Comparison of ENCODE assay signal across 1 cellular context in genomic region chr17:43021739-43022512, GRCh38.
A peak's percentile ranks its signal among the peaks of the same experiment; 100 is the strongest.
TF ChIP-seq lines count a peak whose summit lies in the region.

Gene VAT1, minus strand, starts transcription at chr17:43022385. Its CDS starts 63 bp downstream, at chr17:43022322.

TF ChIP-seq in HepG2, 621 proteins besides CTCF, POLR2A, EP300 and RAD21 (continued from another document):
- TF ChIP-seq GABPA (IDR thresholded peaks at IDR 0.05; ENCODE audit: low read depth, low read length) (no peak), GABPA (CRISPR knock-in tag; IDR thresholded peaks at IDR 0.05; ENCODE audit: low read depth) (no peak), ZNF777 (CRISPR knock-in tag; IDR thresholded peaks at IDR 0.05) (peak; percentile 94), SNRNP70 (IDR thresholded peaks at IDR 0.05; ENCODE audit: low read depth, low read length) (no peak), TGIF2 (CRISPR knock-in tag; IDR thresholded peaks at IDR 0.05) (peak; percentile 88), PAWR (CRISPR knock-in tag; IDR thresholded peaks at IDR 0.05; ENCODE audit: borderline replicate concordance) (peak; percentile 66; the same call in 1 of the 2 replicates), PRDM10 (CRISPR knock-in tag; IDR thresholded peaks at IDR 0.05; ENCODE audit: low read depth) (no peak), EHMT2 (IDR thresholded peaks at IDR 0.05; ENCODE audit: borderline replicate concordance, low read depth, low read length) (no peak), GZF1 (CRISPR knock-in tag; IDR thresholded peaks at IDR 0.05) (no peak), RXRA (CRISPR knock-in tag; IDR thresholded peaks at IDR 0.05) (peak; percentile 51; the same call in 1 of the 2 replicates), FOXK2 (IDR thresholded peaks at IDR 0.05) (no peak), ZNF576 (CRISPR knock-in tag; IDR thresholded peaks at IDR 0.05) (no peak), ZHX1 (CRISPR knock-in tag; IDR thresholded peaks at IDR 0.05; ENCODE audit: low read depth) (no peak), GATA4 (IDR thresholded peaks at IDR 0.05; ENCODE audit: borderline replicate concordance, low read depth) (no peak), HNF4A (CRISPR knock-in tag; IDR thresholded peaks at IDR 0.05) (peak; percentile 19; the same call in 1 of the 2 replicates), SALL2 (CRISPR knock-in tag; IDR thresholded peaks at IDR 0.05) (peak; percentile 84; the same call in 1 of the 2 replicates), NONO (IDR thresholded peaks at IDR 0.05) (no peak), NONO (CRISPR knock-in tag; conservative IDR thresholded peaks at IDR 0.05) (peak; percentile 84), CEBPB (IDR thresholded peaks at IDR 0.05; ENCODE audit: borderline replicate concordance, low read depth, low read length) (0 out of 2 replicates have a peak, but pooled peaks have one; percentile 40), ATF7-NPFF (CRISPR knock-in tag; IDR thresholded peaks at IDR 0.05; ENCODE audit: low read depth) (peak; percentile 62; the same call in 1 of the 2 replicates), RFXANK (CRISPR knock-in tag; IDR thresholded peaks at IDR 0.05) (no peak), RXRB (CRISPR knock-in tag; IDR thresholded peaks at IDR 0.05; ENCODE audit: borderline replicate concordance) (no peak), SP140L (CRISPR knock-in tag; IDR thresholded peaks at IDR 0.05; ENCODE audit: borderline replicate concordance) (no peak), RFX3 (CRISPR knock-in tag; IDR thresholded peaks at IDR 0.05) (no peak), ZSCAN20 (CRISPR knock-in tag; IDR thresholded peaks at IDR 0.05; ENCODE audit: borderline replicate concordance) (peak; percentile 87; the same call in 1 of the 2 replicates), RBM39 (IDR thresholded peaks at IDR 0.05; ENCODE audit: low read depth, low read length, poor library complexity, severe bottlenecking) (peak; percentile 94), TCF7 (IDR thresholded peaks at IDR 0.05; ENCODE audit: low read depth) (no peak), ZNF12 (CRISPR knock-in tag; IDR thresholded peaks at IDR 0.05) (no peak; the same call in none of the 2 replicates), ZKSCAN8 (CRISPR knock-in tag; IDR thresholded peaks at IDR 0.05; ENCODE audit: borderline replicate concordance) (no peak), GPN1 (CRISPR knock-in tag; IDR thresholded peaks at IDR 0.05; ENCODE audit: borderline replicate concordance) (no peak; the same call in 1 of the 2 replicates), HIVEP1 (CRISPR knock-in tag; IDR thresholded peaks at IDR 0.05) (0 out of 2 replicates have a peak, but pooled peaks have one; percentile 55), NAIF1 (CRISPR knock-in tag; IDR thresholded peaks at IDR 0.05; ENCODE audit: borderline replicate concordance) (0 out of 2 replicates have a peak, but pooled peaks have one; percentile 88), ATAD3A (CRISPR knock-in tag; IDR thresholded peaks at IDR 0.05) (no peak), DZIP1 (CRISPR knock-in tag; IDR thresholded peaks at IDR 0.05) (peak; percentile 94), IKZF5 (CRISPR knock-in tag; IDR thresholded peaks at IDR 0.05) (peak; percentile 56; the same call in 1 of the 2 replicates), CENPX (CRISPR knock-in tag; IDR thresholded peaks at IDR 0.05) (no peak), ZEB1 (IDR thresholded peaks at IDR 0.05; ENCODE audit: insufficient replicate concordance, low read depth) (no peak), ZNF530 (CRISPR knock-in tag; IDR thresholded peaks at IDR 0.05; ENCODE audit: low read depth) (no peak), ATF1 (CRISPR knock-in tag; IDR thresholded peaks at IDR 0.05) (no peak), MBD4 (IDR thresholded peaks at IDR 0.05; ENCODE audit: borderline replicate concordance, low read length) (no peak), SAP130 (CRISPR knock-in tag; IDR thresholded peaks at IDR 0.05; ENCODE audit: low read depth) (peak; percentile 94), REPIN1 (CRISPR knock-in tag; IDR thresholded peaks at IDR 0.05; ENCODE audit: borderline replicate concordance, low read depth) (peak; percentile 91), ZNF180 (CRISPR knock-in tag; IDR thresholded peaks at IDR 0.05; ENCODE audit: borderline replicate concordance, low read depth) (peak; percentile 77), CEBPG (CRISPR knock-in tag; IDR thresholded peaks at IDR 0.05) (no peak; the same call in 1 of the 2 replicates), ZSCAN29 (CRISPR knock-in tag; conservative IDR thresholded peaks at IDR 0.05) (peak; percentile 92), ESRRA (CRISPR knock-in tag; IDR thresholded peaks at IDR 0.05; ENCODE audit: low read depth) (peak; percentile 65; the same call in 1 of the 2 replicates)
- TF ChIP-seq, protein P1, sequence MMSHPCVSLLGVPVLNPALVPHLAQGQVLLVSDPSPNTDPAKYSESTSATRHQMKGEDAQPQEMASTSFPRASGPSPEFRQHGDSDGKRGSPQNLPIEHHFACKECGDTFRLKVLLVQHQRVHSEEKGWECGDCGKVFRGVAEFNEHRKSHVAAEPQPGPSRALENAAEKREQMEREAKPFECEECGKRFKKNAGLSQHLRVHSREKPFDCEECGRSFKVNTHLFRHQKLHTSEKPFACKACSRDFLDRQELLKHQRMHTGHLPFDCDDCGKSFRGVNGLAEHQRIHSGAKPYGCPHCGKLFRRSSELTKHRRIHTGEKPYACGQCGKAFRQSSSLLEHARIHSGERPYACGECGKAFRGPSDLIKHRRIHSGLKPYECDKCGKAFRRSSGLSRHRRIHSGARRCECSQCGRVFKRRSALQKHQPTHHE (CRISPR knock-in tag; IDR thresholded peaks at IDR 0.05; ENCODE audit: borderline replicate concordance), result peak; percentile 88; the same call in 1 of the 2 replicates
- TF ChIP-seq, protein P2, sequence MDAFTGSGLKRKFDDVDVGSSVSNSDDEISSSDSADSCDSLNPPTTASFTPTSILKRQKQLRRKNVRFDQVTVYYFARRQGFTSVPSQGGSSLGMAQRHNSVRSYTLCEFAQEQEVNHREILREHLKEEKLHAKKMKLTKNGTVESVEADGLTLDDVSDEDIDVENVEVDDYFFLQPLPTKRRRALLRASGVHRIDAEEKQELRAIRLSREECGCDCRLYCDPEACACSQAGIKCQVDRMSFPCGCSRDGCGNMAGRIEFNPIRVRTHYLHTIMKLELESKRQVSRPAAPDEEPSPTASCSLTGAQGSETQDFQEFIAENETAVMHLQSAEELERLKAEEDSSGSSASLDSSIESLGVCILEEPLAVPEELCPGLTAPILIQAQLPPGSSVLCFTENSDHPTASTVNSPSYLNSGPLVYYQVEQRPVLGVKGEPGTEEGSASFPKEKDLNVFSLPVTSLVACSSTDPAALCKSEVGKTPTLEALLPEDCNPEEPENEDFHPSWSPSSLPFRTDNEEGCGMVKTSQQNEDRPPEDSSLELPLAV (CRISPR knock-in tag; conservative IDR thresholded peaks at IDR 0.05; ENCODE audit: low read depth), result no peak; the same call in 1 of the 2 replicates
- TF ChIP-seq, protein P3, sequence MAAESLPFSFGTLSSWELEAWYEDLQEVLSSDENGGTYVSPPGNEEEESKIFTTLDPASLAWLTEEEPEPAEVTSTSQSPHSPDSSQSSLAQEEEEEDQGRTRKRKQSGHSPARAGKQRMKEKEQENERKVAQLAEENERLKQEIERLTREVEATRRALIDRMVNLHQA (CRISPR knock-in tag; IDR thresholded peaks at IDR 0.05), result no peak
